In genomic region chr4:137471461-137471860, GRCh38 we compare ENCODE assay signal across 15 cellular contexts.
"Had no signal": no experiment of that assay in that cellular context is flagged by ENCODE, and none has a peak within 500 bp of the region (broad histone marks: within the 10 kb centered on the region; RNA-seq: fewer than 3 reads in every experiment).

No MANE protein-coding gene starts in this region.

- H3K36me3 ChIP-seq: gastroesophageal sphincter, sigmoid colon had no signal

- H3K4me2 ChIP-seq: hepatocyte had no signal

- H3K4me1 ChIP-seq: parathyroid adenoma had no signal

- H2AFZ ChIP-seq: hepatocyte, parathyroid adenoma had no signal

- H3K79me2 ChIP-seq: hepatocyte, parathyroid adenoma had no signal

- H3K27ac ChIP-seq: gastroesophageal sphincter, hepatocyte, parathyroid adenoma had no signal

- H3K27me3 ChIP-seq: gastroesophageal sphincter, hepatocyte, sigmoid colon had no signal

- DNase-seq: activated CD4-positive, alpha-beta T cell treated with anti-CD3 and anti-CD28 coated beads, Interleukin-2, amount 50 U/mL, for 1 hour; activated CD8-positive, alpha-beta memory T cell treated with anti-CD3 and anti-CD28 coated beads for 24 hours; activated gamma-delta T cell treated with Interleukin-2 at 50 U/mL for 16 hours; amniotic stem cell; central memory CD4-positive, alpha-beta T cell; cortex of kidney; effector CD4-positive, alpha-beta T cell; mucosa of descending colon; naive thymus-derived CD4-positive, alpha-beta T cell; sigmoid colon; stimulated activated CD4-positive, alpha-beta T cell treated with anti-CD3 and anti-CD28 coated beads, Interleukin-12 subunit alpha, Interleukin-12 subunit beta, amount 100 ng/mL, for 4 hours; stimulated activated CD4-positive, alpha-beta T cell treated with anti-CD3 and anti-CD28 coated beads, Interleukin-2, amount 100 ng/mL, for 24 hours had no signal

- H3K4me3 ChIP-seq: gastroesophageal sphincter, hepatocyte, mucosa of descending colon, sigmoid colon had no signal

- H3K9ac ChIP-seq: parathyroid adenoma had no signal

- H3K9me3 ChIP-seq: sigmoid colon had no signal
